In the genomic region with DNA sequence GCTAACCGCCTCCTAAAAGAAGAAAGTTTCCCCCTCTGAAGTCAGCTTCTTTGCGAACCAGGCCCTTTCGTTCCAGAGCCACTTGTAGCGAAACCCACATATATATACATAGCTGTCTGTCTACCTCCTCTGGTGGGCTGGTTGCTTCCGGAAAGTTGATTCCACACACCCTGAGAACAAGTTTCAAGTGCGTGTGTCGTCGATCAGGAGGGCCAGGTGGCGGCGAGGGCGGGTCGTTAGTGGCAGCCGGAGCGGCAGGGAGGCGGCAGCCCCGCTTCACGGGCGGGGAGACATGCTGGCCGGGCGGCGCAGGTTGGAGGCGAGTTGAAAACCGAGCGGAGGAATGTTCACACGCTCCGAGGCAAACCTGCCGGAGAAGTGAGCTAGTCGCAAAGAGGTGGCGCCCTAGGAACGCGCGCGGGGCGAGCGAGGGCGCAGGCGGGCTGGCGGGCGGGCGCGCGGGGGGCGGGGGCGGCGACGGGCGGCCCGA, we compare ENCODE assay signal across 8 cellular contexts. TPM values are rescaled to one million over a fixed set of nuclear protein-coding genes. Genes with fewer than 3 reads are reported as not detected.
DNase-seq lines count a peak whose midpoint lies in the region; ATAC-seq and TF ChIP-seq lines count a peak whose summit lies in the region.

No MANE protein-coding gene starts in this region.

- H3K4me3 ChIP-seq in SU-DHL-6 (ENCODE audit: insufficient read depth, low read length, poor library complexity, severe bottlenecking) (peak overlapping the region; percentile 4), breast epithelium (peak overlapping the region; percentile 51 to 83 (median 68))

- DNase-seq in Caki2 (ENCODE audit: low read depth) (peak; percentile 77), breast epithelium (ENCODE audit: low spot score in 2 of 2) (peak; percentile 66 to 76), islet precursor cell (peak; percentile 97), GOT3 (lab: John Stamatoyannopoulos, UW) (no peak)
- DNase-seq in stimulated activated CD4-positive, alpha-beta T cell treated with anti-CD3 and anti-CD28 coated beads, Interleukin-12 subunit alpha, Interleukin-12 subunit beta, amount 100 ng/mL, for 48 hours (ENCODE audit: low read depth in 2 of 3, low spot score in 1 of 3), result peak; percentile 21 to 49 (median 36)

- H3K27me3 ChIP-seq in SU-DHL-6 (ENCODE audit: low read length), result no peaks in the 10 kb centered on the region
- H3K27me3 ChIP-seq in breast epithelium, result peaks cover 0 to 9% of the 10 kb centered on the region in 2 donors

- no peaks in the 10 kb centered on the region for H3K79me2 ChIP-seq in SU-DHL-6 (ENCODE audit: insufficient read depth, low read length)

- no peaks in the 10 kb centered on the region for H4K20me1 ChIP-seq in SU-DHL-6 (ENCODE audit: low read depth, low read length)

- TF ChIP-seq POLR2A in breast epithelium (IDR thresholded peaks at IDR 0.05), result no peak

- H3K4me1 ChIP-seq in breast epithelium, result no peaks in the 10 kb centered on the region

- no peaks in the 10 kb centered on the region for H3F3A ChIP-seq in SU-DHL-6 (ENCODE audit: insufficient read depth)

- no peaks in the 10 kb centered on the region; the same call in 1 of the 2 replicates for H3K9me3 ChIP-seq in SU-DHL-6 (ENCODE audit: insufficient read depth, low read length)
- no peaks in the 10 kb centered on the region for H3K9me3 ChIP-seq in breast epithelium

- H3K4me2 ChIP-seq in SU-DHL-6 (ENCODE audit: low read depth, low read length, poor library complexity, severe bottlenecking), result peak overlapping the region; percentile 52

- H3K9ac ChIP-seq in SU-DHL-6 (ENCODE audit: low read length), result peak overlapping the region; percentile 34; the same call in 1 of the 2 replicates

- in situ Hi-C loops in Caki2 (cut with HindIII; ENCODE audit: low pct_unique_long_range_greater_than_20kb, low sequenced_read_pairs), result no loop called here

- no peaks in the 10 kb centered on the region for H3K9me2 ChIP-seq in SU-DHL-6 (replicated peaks; ENCODE audit: insufficient read depth, low read length)

- no peak overlapping the region for H3K27ac ChIP-seq in SU-DHL-6 (ENCODE audit: low read depth, low read length)
- peak overlapping the region; percentile 82 to 86 for H3K27ac ChIP-seq in breast epithelium

- H3K36me3 ChIP-seq in SU-DHL-6 (ENCODE audit: low read length), result no peaks in the 10 kb centered on the region
- H3K36me3 ChIP-seq in breast epithelium, result no peaks in the 10 kb centered on the region

- ATAC-seq in GM19452 (IDR thresholded peaks at IDR 0.05; ENCODE audit: unreplicated experiment) (peak; percentile 76), HG03460 (IDR thresholded peaks at IDR 0.05; ENCODE audit: unreplicated experiment) (peak; percentile 85)

- TF ChIP-seq CTCF in SU-DHL-6 (IDR thresholded peaks at IDR 0.05; ENCODE audit: insufficient read depth, low read length, poor library complexity, severe bottlenecking) (no peak), breast epithelium (IDR thresholded peaks at IDR 0.05) (no peak)

- intact Hi-C loops in breast epithelium (cut with DNase I; ENCODE audit: low total_unique reads), result no loop called here

- H2AFZ ChIP-seq in SU-DHL-6 (ENCODE audit: low read depth, low read length, severe bottlenecking), result peak overlapping the region; percentile 81

RNA-seq across cellular contexts. Expression of a gene that starts 2.6 kb away (rescaled TPM):
- total RNA-seq in Caki2 (2014; rRNA removed; shearing (Covaris generic); ENCODE audit: low replicate concordance), result 3.9 and 8.3 TPM in 2 replicates
- total RNA-seq in breast epithelium, result 1 to 10 TPM; 2.4 to 7.5 (median 2.9) TPM
